8 cellular contexts compared by ENCODE assay signal in the genomic region with DNA sequence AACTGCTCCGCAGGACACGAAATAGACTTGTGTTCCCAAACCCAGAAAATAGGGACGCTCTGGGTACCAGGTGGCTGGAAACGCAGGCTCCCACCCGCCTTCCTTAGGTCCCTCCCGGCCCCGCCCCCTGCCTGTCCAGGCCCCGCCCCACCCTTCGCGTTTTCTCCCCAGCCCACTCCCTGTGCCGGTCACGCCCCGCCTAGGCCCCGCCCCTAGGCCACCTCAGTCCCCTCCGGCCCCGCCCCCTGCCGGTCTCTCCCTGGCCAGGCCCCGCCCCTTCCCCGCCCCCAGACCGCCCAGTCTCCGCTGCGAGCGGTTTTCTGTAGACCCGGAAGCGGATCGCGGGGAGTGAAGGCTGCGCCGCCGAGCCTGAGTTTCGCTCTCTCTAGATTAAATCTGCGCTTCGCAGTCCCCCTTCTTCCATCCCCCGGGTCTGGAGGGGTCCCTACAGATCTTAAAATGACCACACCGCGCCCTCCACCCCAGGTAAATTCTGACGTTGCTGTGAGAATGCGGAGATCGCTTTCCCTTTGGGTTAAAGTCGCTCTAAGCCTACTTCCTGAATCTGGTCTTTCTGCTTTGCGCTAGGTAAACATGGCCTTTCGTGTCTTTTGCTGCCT. TPM values are rescaled to one million over a fixed set of nuclear protein-coding genes. Genes with fewer than 3 reads are reported as not detected.
DNase-seq lines count a peak whose midpoint lies in the region; ATAC-seq and TF ChIP-seq lines count a peak whose summit lies in the region.

No MANE protein-coding gene starts in this region.

- ATAC-seq in right cardiac atrium (peak; percentile 98), HG02588 (IDR thresholded peaks at IDR 0.05; ENCODE audit: unreplicated experiment) (no peak)

- H3K27ac Mint-ChIP-seq in progenitor cell of endocrine pancreas (peak overlapping the region; percentile 98), type B pancreatic cell (peak overlapping the region; percentile 97)

- DNase-seq in GDM1 (lab: John Stamatoyannopoulos, UW) (peak; percentile 88), T-helper 1 cell (peak; percentile 90 to 99 (median 98)), ascending aorta (ENCODE audit: low spot score in 2 of 2) (peak; percentile 86 to 99), right cardiac atrium (peak; percentile 99 to 100 (median 99)), progenitor cell of endocrine pancreas (ENCODE audit: low spot score, unreplicated experiment) (peak; percentile 98), type B pancreatic cell (ENCODE audit: extremely low spot score, unreplicated experiment) (peak; percentile 98)

- peaks cover 0 to 4% of the 10 kb centered on the region in 2 donors for H3K4me1 ChIP-seq in ascending aorta
- H3K4me1 ChIP-seq in right cardiac atrium (ENCODE audit: control insufficient read depth, insufficient read depth, low read length): peaks cover 3% of the 10 kb centered on the region

- peak overlapping the region; percentile 98 for H3K4me3 Mint-ChIP-seq in progenitor cell of endocrine pancreas (ENCODE audit: low read depth)
- H3K4me3 Mint-ChIP-seq in type B pancreatic cell: peak overlapping the region; percentile 99

- H3K27me3 Mint-ChIP-seq in progenitor cell of endocrine pancreas: no peaks in the 10 kb centered on the region
- H3K27me3 Mint-ChIP-seq in type B pancreatic cell: no peaks in the 10 kb centered on the region

- peak overlapping the region; percentile 63 to 99 for H3K4me3 ChIP-seq in ascending aorta
- H3K4me3 ChIP-seq in right cardiac atrium (ENCODE audit: low read length): peak overlapping the region; percentile 79

- H3K4me1 Mint-ChIP-seq in progenitor cell of endocrine pancreas (ENCODE audit: low read depth) (peaks cover 13% of the 10 kb centered on the region), type B pancreatic cell (ENCODE audit: unreplicated experiment) (peaks cover 20% of the 10 kb centered on the region)

- intact Hi-C loops in ascending aorta (cut with DNase I) (loop anchor here (1.0 to 10.0 kb wide), 12 partner anchors 136 to 905 kb away; partner anchors contain the start of genes MYADM, NDUFA3, OSCAR and ZNF525), right cardiac atrium (cut with DNase I) (loop anchor here in 2 of 4 donors (10.0 kb wide), 3 partner anchors 122 to 318 kb away; partner anchors contain the start of gene ZNF525 (in 2 of the 2))

- H3K36me3 ChIP-seq in KOPT-K1 (ENCODE audit: insufficient read depth, low read length) (peaks cover 19% of the 10 kb centered on the region; the same call in 1 of the 2 replicates), ascending aorta (peaks cover 4 to 19% of the 10 kb centered on the region in 2 donors)

- H3K27ac ChIP-seq in KOPT-K1 (ENCODE audit: low read depth, low read length, poor library complexity, severe bottlenecking) (peak overlapping the region; percentile 74), ascending aorta (peak overlapping the region; percentile 88 to 91), right cardiac atrium (ENCODE audit: low read length) (peak overlapping the region; percentile 74)

- TF ChIP-seq CTCF in ascending aorta (IDR thresholded peaks at IDR 0.05) (no peak), progenitor cell of endocrine pancreas (IDR thresholded peaks at IDR 0.05; ENCODE audit: unreplicated experiment) (no peak), type B pancreatic cell (conservative IDR thresholded peaks at IDR 0.05) (no peak)

- peaks cover 9% of the 10 kb centered on the region for H3K9me3 Mint-ChIP-seq in progenitor cell of endocrine pancreas (ENCODE audit: low read depth)
- peaks cover 5% of the 10 kb centered on the region for H3K9me3 Mint-ChIP-seq in type B pancreatic cell

- peaks cover 21% of the 10 kb centered on the region for H3K36me3 Mint-ChIP-seq in progenitor cell of endocrine pancreas (ENCODE audit: insufficient read depth)
- peaks cover 22% of the 10 kb centered on the region for H3K36me3 Mint-ChIP-seq in type B pancreatic cell

- H3K27me3 ChIP-seq in ascending aorta: no peaks in the 10 kb centered on the region
- no peaks in the 10 kb centered on the region for H3K27me3 ChIP-seq in right cardiac atrium (ENCODE audit: control insufficient read depth, insufficient read depth)

- under 1% methylated on average over 42 of the region's 42 CpGs for WGBS in right cardiac atrium

- H3K9me3 ChIP-seq in KOPT-K1 (ENCODE audit: insufficient read depth, low read length, poor library complexity, severe bottlenecking) (peaks cover 43% of the 10 kb centered on the region), ascending aorta (peaks cover 9 to 26% of the 10 kb centered on the region in 2 donors), right cardiac atrium (ENCODE audit: control insufficient read depth, low read length) (no peaks in the 10 kb centered on the region)

RNA-seq across cellular contexts. Expression of gene ZNF665, which starts 3.7 kb away (rescaled TPM):
- total RNA-seq in ascending aorta (not detected), right cardiac atrium (1 to 10 TPM; 1.2 to 2.0 (median 1.5) TPM), progenitor cell of endocrine pancreas (8.5 and 9.4 TPM in 2 replicates), type B pancreatic cell (ENCODE audit: low replicate concordance) (5.0 and 7.2 TPM in 2 replicates)
- 1.4 TPM for polyA plus RNA-seq in right cardiac atrium

RNA-seq across cellular contexts. Expression of gene ZNF347, which starts 38.0 kb away (rescaled TPM):
- 18.7 TPM for total RNA-seq in ascending aorta
- total RNA-seq in right cardiac atrium: 1 to 10 TPM; 6.3 to 7.9 (median 7.3) TPM
- polyA plus RNA-seq in right cardiac atrium: 3.1 TPM
- total RNA-seq in progenitor cell of endocrine pancreas: 17.2 and 18.3 TPM in 2 replicates
- total RNA-seq in type B pancreatic cell (ENCODE audit: low replicate concordance): 14.6 and 15.8 TPM in 2 replicates

RNA-seq across cellular contexts. Expression of gene ZNF677, which starts 57.8 kb away (rescaled TPM):
- total RNA-seq in ascending aorta: 3.7 TPM
- total RNA-seq in right cardiac atrium: 10 to 100 TPM; 18.7 to 27.9 (median 25.7) TPM
- polyA plus RNA-seq in right cardiac atrium: 18.8 TPM
- 51.9 and 57.5 TPM in 2 replicates for total RNA-seq in progenitor cell of endocrine pancreas
- 47.1 and 47.9 TPM in 2 replicates for total RNA-seq in type B pancreatic cell (ENCODE audit: low replicate concordance)
